17 cellular contexts compared by ENCODE assay signal in the genomic region with DNA sequence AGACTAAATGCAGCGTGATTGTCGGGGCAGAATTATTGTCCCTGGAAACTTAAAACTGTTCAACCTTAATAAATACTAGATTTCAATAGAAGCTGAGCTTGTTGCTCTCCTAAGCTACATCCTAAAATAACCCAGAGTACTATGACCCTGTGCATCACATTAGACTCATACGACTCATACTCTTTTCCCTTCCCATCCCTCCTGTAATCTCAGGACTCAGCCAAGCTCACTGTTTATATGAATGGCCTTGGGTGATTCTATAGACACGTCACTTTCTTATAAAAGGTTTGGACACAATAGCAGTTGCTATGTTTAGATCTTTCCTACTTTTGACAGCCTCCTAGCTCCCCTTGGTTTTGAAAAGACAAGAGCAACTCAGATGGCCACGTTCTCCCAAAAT. TPM values are rescaled to one million over a fixed set of nuclear protein-coding genes. Genes with fewer than 3 reads are reported as not detected.
DNase-seq lines count a peak whose midpoint lies in the region; ATAC-seq and TF ChIP-seq lines count a peak whose summit lies in the region.
"Had no signal": no experiment of that assay in that cellular context is flagged by ENCODE, and none has a peak within 500 bp of the region (broad histone marks: within the 10 kb centered on the region; RNA-seq: fewer than 3 reads in every experiment).

No MANE protein-coding gene starts in this region.

- POLR2A ChIA-PET in AG04450 (lab: Yijun Ruan, JAX): interaction anchor here (0.6 to 0.7 kb wide), 2 partner anchors 188 to 192 kb away, joined by 4 to 6 read pairs; no protein-coding TSS in a partner anchor
- POLR2A ChIA-PET in A673 (lab: Charles Lee; ENCODE audit: low non-redundant PET): interaction anchor here (0.8 kb wide), 1 partner anchor 20 kb away, joined by 6 read pairs; no protein-coding TSS in a partner anchor

- H3K27me3 ChIP-seq in AG04450 (ENCODE audit: control insufficient read depth, insufficient read depth, low read length): no peaks in the 10 kb centered on the region
- H3K27me3 ChIP-seq in brain microvascular endothelial cell (replicated peaks): no peaks in the 10 kb centered on the region
- H3K27me3 ChIP-seq in A673 (replicated peaks; ENCODE audit: insufficient read depth, low read depth, low read length, poor library complexity): no peaks in the 10 kb centered on the region
- H3K27me3 ChIP-seq: vagina had no signal

- H3K4me1 ChIP-seq in A673 (ENCODE audit: insufficient read depth, low read length, poor library complexity, severe bottlenecking): peaks cover 5% of the 10 kb centered on the region

- in situ Hi-C loops in brain microvascular endothelial cell (cut with HindIII; ENCODE audit: low pct_ligation_motif_present, low sequenced_read_pairs): no loop called here

- H3K9me3 ChIP-seq in AG04450 (ENCODE audit: control insufficient read depth, insufficient read depth, low read length) (no peaks in the 10 kb centered on the region), A673 (ENCODE audit: low read depth, low read length, poor library complexity, severe bottlenecking) (no peaks in the 10 kb centered on the region)
- H3K9me3 ChIP-seq: vagina had no signal

- H3K27ac ChIP-seq in AG04450 (ENCODE audit: low read depth, low read length) (peak overlapping the region; percentile 70), brain microvascular endothelial cell (no peak overlapping the region), A673 (ENCODE audit: low read depth, low read length, poor library complexity, severe bottlenecking) (no peak overlapping the region)
- H3K27ac ChIP-seq: vagina had no signal

- peak; percentile 20 for ATAC-seq in left colon
- ATAC-seq in activated T-cell treated with anti-CD3 and anti-CD28 coated beads, Interleukin-2, amount 50 U/mL, for 72 hours (replicated peaks in 1 of 2): no peak

- CTCF ChIA-PET in AG04450 (lab: Charles Lee) (interaction anchor here (0.6 to 1.2 kb wide), 5 partner anchors 19 to 256 kb away, joined by 3 to 5 read pairs (median 3); no protein-coding TSS in a partner anchor), A673 (lab: Charles Lee) (no interaction called here)

- H3K4me3 Mint-ChIP-seq in activated T-cell treated with anti-CD3 and anti-CD28 coated beads, Interleukin-2, amount 50 U/mL, for 24 hours: no peak overlapping the region
- H3K4me3 Mint-ChIP-seq in activated T-cell treated with anti-CD3 and anti-CD28 coated beads, Interleukin-2, amount 50 U/mL, for 72 hours: no peak overlapping the region
- H3K4me3 Mint-ChIP-seq: activated naive CD8-positive, alpha-beta T cell treated with anti-CD3 and anti-CD28 coated beads, Interleukin-2, amount 10 ng/mL, durations not matched to agents 7 days and 5 days; central memory CD8-positive, alpha-beta T cell had no signal

- peaks cover 3% of the 10 kb centered on the region for H3K36me3 ChIP-seq in brain microvascular endothelial cell (replicated peaks)
- no peaks in the 10 kb centered on the region for H3K36me3 ChIP-seq in A673 (ENCODE audit: insufficient read depth, low read length, poor library complexity, severe bottlenecking)

- TF ChIP-seq CTCF in AG04450 (IDR thresholded peaks at IDR 0.05; ENCODE audit: low read depth, low read length) (no peak), brain microvascular endothelial cell (IDR thresholded peaks at IDR 0.05; ENCODE audit: low read depth, low read length, missing control alignments) (no peak), A673 (conservative IDR thresholded peaks at IDR 0.05; ENCODE audit: low read depth, low read length) (no peak)

- no peaks in the 10 kb centered on the region for H3K36me3 Mint-ChIP-seq in activated T-cell treated with anti-CD3 and anti-CD28 coated beads, Interleukin-2, amount 50 U/mL, for 24 hours (ENCODE audit: low read depth)
- H3K36me3 Mint-ChIP-seq in activated T-cell treated with anti-CD3 and anti-CD28 coated beads, Interleukin-2, amount 50 U/mL, for 72 hours (ENCODE audit: insufficient read depth in 2 of 2): peaks cover 0 to 1% of the 10 kb centered on the region in 2 donors
- H3K36me3 Mint-ChIP-seq: activated naive CD8-positive, alpha-beta T cell treated with anti-CD3 and anti-CD28 coated beads, Interleukin-2, amount 10 ng/mL, durations not matched to agents 7 days and 5 days had no signal

- no peak overlapping the region for H3K4me3 ChIP-seq in AG04450 (ENCODE audit: low read depth, low read length)
- H3K4me3 ChIP-seq in brain microvascular endothelial cell (ENCODE audit: low read depth, low read length): no peak overlapping the region
- no peak overlapping the region for H3K4me3 ChIP-seq in A673 (ENCODE audit: low read depth, low read length, poor library complexity, severe bottlenecking)
- H3K4me3 ChIP-seq: vagina had no signal

- H3K27ac Mint-ChIP-seq in activated T-cell treated with anti-CD3 and anti-CD28 coated beads, Interleukin-2, amount 50 U/mL, for 24 hours: no peak overlapping the region
- no peak overlapping the region for H3K27ac Mint-ChIP-seq in activated T-cell treated with anti-CD3 and anti-CD28 coated beads, Interleukin-2, amount 50 U/mL, for 72 hours
- H3K27ac Mint-ChIP-seq: activated naive CD8-positive, alpha-beta T cell treated with anti-CD3 and anti-CD28 coated beads, Interleukin-2, amount 10 ng/mL, durations not matched to agents 7 days and 5 days had no signal

- BruUV-seq in A673 (replicated peaks; lab: Mats Ljungman, UMichigan): no TSS peak

- intact Hi-C loops in left colon (cut with DNase I, micrococcal nuclease): no loop called here
- intact Hi-C loops in A673 (cut with micrococcal nuclease; ENCODE audit: unreplicated experiment): no loop called here

- H3K9me3 Mint-ChIP-seq in activated T-cell treated with anti-CD3 and anti-CD28 coated beads, Interleukin-2, amount 50 U/mL, for 24 hours: no peaks in the 10 kb centered on the region
- H3K9me3 Mint-ChIP-seq in activated T-cell treated with anti-CD3 and anti-CD28 coated beads, Interleukin-2, amount 50 U/mL, for 72 hours: no peaks in the 10 kb centered on the region
- H3K9me3 Mint-ChIP-seq: central memory CD8-positive, alpha-beta T cell had no signal

- H3K4me1 Mint-ChIP-seq in activated T-cell treated with anti-CD3 and anti-CD28 coated beads, Interleukin-2, amount 50 U/mL, for 24 hours (ENCODE audit: low read depth): no peaks in the 10 kb centered on the region
- no peaks in the 10 kb centered on the region for H3K4me1 Mint-ChIP-seq in activated T-cell treated with anti-CD3 and anti-CD28 coated beads, Interleukin-2, amount 50 U/mL, for 72 hours (ENCODE audit: low read depth)
- H3K4me1 Mint-ChIP-seq: activated naive CD8-positive, alpha-beta T cell treated with anti-CD3 and anti-CD28 coated beads, Interleukin-2, amount 10 ng/mL, durations not matched to agents 7 days and 5 days had no signal

- DNase-seq in AG04450 (ENCODE audit: low read depth, low spot score): peak; percentile 63
- peak; percentile 78 for DNase-seq in LHCN-M2 (ENCODE audit: low read depth)
- peak; percentile 29 for DNase-seq in brain microvascular endothelial cell
- no peak for DNase-seq in left colon
- DNase-seq in activated T-cell treated with anti-CD3 and anti-CD28 coated beads, Interleukin-2, amount 50 U/mL, for 24 hours: no peak
- no peak for DNase-seq in NCI-H1092 (lab: John Stamatoyannopoulos, UW)
- DNase-seq in activated T-cell treated with anti-CD3 and anti-CD28 coated beads, Interleukin-2, amount 50 U/mL, for 72 hours: no peak
- DNase-seq in A673 (ENCODE audit: low spot score): no peak
- DNase-seq: activated CD4-positive, alpha-beta T cell treated with anti-CD3 and anti-CD28 coated beads, Interleukin-2, amount 50 U/mL, for 4 hours; activated naive CD8-positive, alpha-beta T cell treated with anti-CD3 and anti-CD28 coated beads, Interleukin-2, amount 10 ng/mL, durations not matched to agents 7 days and 5 days; Calu3; Karpas-422; kidney glomerular epithelial cell; NCI-H446; posterior cingulate gyrus had no signal

- H3K27me3 Mint-ChIP-seq in activated T-cell treated with anti-CD3 and anti-CD28 coated beads, Interleukin-2, amount 50 U/mL, for 24 hours: peaks cover 65% of the 10 kb centered on the region
- peaks cover 72% of the 10 kb centered on the region for H3K27me3 Mint-ChIP-seq in activated T-cell treated with anti-CD3 and anti-CD28 coated beads, Interleukin-2, amount 50 U/mL, for 72 hours (ENCODE audit: low read depth)
- H3K27me3 Mint-ChIP-seq: central memory CD8-positive, alpha-beta T cell had no signal

RNA-seq across cellular contexts. Expression of a gene that starts 17.2 kb away (rescaled TPM):
- 6.3 and 7.7 TPM in 2 replicates for polyA plus RNA-seq in AG04450 (2011; rRNA removed)
- 16.8 and 17.0 TPM in 2 replicates for polyA minus RNA-seq in AG04450 (2011; rRNA and poly(A)+ RNA removed)
- 2.9 and 3.4 TPM in 2 replicates for total RNA-seq in LHCN-M2 (2014; rRNA removed)
- polyA plus RNA-seq in LHCN-M2 (2012): 6.2 TPM
- total RNA-seq in left colon: 100 to 1,000 TPM; 114 to 118 TPM
- total RNA-seq in activated T-cell treated with anti-CD3 and anti-CD28 coated beads, Interleukin-2, amount 50 U/mL, for 72 hours: 1 to 10 TPM; 3.2 to 6.1 TPM
- total RNA-seq in A673 (2021): 16.8 and 20.9 TPM in 2 replicates

Comparison
In these comparisons a context has a peak if more than half of its experiments do, and no peak if none do; other contexts are left out.
1. DNase-seq: peak in AG04450 (single experiment), LHCN-M2 (single experiment) and brain microvascular endothelial cell (single experiment); none in left colon (0 of 2), activated T-cell treated with anti-CD3 and anti-CD28 coated beads, Interleukin-2, amount 50 U/mL, for 24 hours (single experiment), NCI-H1092 (single experiment), activated T-cell treated with anti-CD3 and anti-CD28 coated beads, Interleukin-2, amount 50 U/mL, for 72 hours (0 of 2) and A673 (single experiment).